9 cellular contexts compared by ENCODE assay signal in genomic region chr3:15634671-15635661, GRCh38. TPM values are rescaled to one million over a fixed set of nuclear protein-coding genes. Genes with fewer than 3 reads are reported as not detected.
DNase-seq lines count a peak whose midpoint lies in the region; TF ChIP-seq lines count a peak whose summit lies in the region.
"Had no signal": no experiment of that assay in that cellular context is flagged by ENCODE, and none has a peak within 500 bp of the region (broad histone marks: within the 10 kb centered on the region; RNA-seq: fewer than 3 reads in every experiment).

No MANE protein-coding gene starts in this region.

- DNase-seq in AG10803 (ENCODE audit: low read depth) = peak; percentile 97
- peak in 1 of 2 experiments; percentile 51 for DNase-seq in SJSA1 (ENCODE audit: low read depth in 1 of 2, low spot score in 2 of 2)
- peak; percentile 62 for DNase-seq in fibroblast of the conjunctiva (ENCODE audit: low read depth)
- peak; percentile 96 for DNase-seq in retinal pigment epithelial cell (ENCODE audit: low read depth)
- no peak for DNase-seq in H4 (ENCODE audit: low spot score)
- no peak for DNase-seq in lower leg skin (ENCODE audit: low spot score in 2 of 2)
- DNase-seq in DMS 273 treated with DMSO at 0.1 percent for 48 hours (lab: John Stamatoyannopoulos, UW) = no peak
- DNase-seq in NCI-H1048 (lab: John Stamatoyannopoulos, UW) = no peak
- DNase-seq: KBM-7 had no signal

- H3K27me3 ChIP-seq in SJSA1 (replicated peaks) = no peaks in the 10 kb centered on the region

- no peak for TF ChIP-seq POLR2A in lower leg skin (IDR thresholded peaks at IDR 0.05)

- H3K4me3 ChIP-seq in AG10803 (ENCODE audit: low read length) (peak overlapping the region; percentile 36), SJSA1 (no peak overlapping the region), retinal pigment epithelial cell (ENCODE audit: low read length) (no peak overlapping the region), lower leg skin (ENCODE audit: low read depth, poor library complexity, severe bottlenecking) (no peak overlapping the region)

- 44 to 45% methylated on average over 15 of the region's 15 CpGs for WGBS in lower leg skin, 2 donors

- peaks cover 82% of the 10 kb centered on the region for H3K4me1 ChIP-seq in SJSA1 (replicated peaks)

- peaks cover 14% of the 10 kb centered on the region; the same call in 1 of the 2 replicates for H3K36me3 ChIP-seq in SJSA1

- H3K9me3 ChIP-seq in SJSA1 (replicated peaks) = no peaks in the 10 kb centered on the region; the same call in 1 of the 2 replicates

- intact Hi-C loops in lower leg skin (cut with DNase I; ENCODE audit: low total_unique reads) = loop anchor here (5.0 kb wide), 1 partner anchor 172 kb away; no protein-coding TSS in a partner anchor

- peak overlapping the region; percentile 98 for H3K27ac ChIP-seq in SJSA1

- TF ChIP-seq CTCF in AG10803 (conservative IDR thresholded peaks at IDR 0.05; ENCODE audit: low read length) (no peak), retinal pigment epithelial cell (conservative IDR thresholded peaks at IDR 0.05; ENCODE audit: low read depth, low read length) (no peak), lower leg skin (IDR thresholded peaks at IDR 0.05) (no peak)

RNA-seq across cellular contexts. Expression of gene BTD, which starts 33.4 kb away (rescaled TPM):
- total RNA-seq in SJSA1 (2014; rRNA removed; shearing (Covaris generic)) = 13.4 and 21.9 TPM in 2 replicates
- total RNA-seq in H4 (2014; rRNA removed; shearing (Covaris generic)) = 20.1 and 23.8 TPM in 2 replicates
- total RNA-seq in lower leg skin = 10 to 100 TPM; 18.1 to 24.6 (median 21.4) TPM

RNA-seq across cellular contexts. Expression of gene HACL1, which starts 33.6 kb away (rescaled TPM):
- total RNA-seq in SJSA1 (2014; rRNA removed; shearing (Covaris generic)) = 7.5 and 14.1 TPM in 2 replicates
- 18.1 and 19.0 TPM in 2 replicates for total RNA-seq in H4 (2014; rRNA removed; shearing (Covaris generic))
- 10 to 100 TPM; 13.6 to 20.4 (median 18.2) TPM for total RNA-seq in lower leg skin

Comparison
In these comparisons a context has a peak if more than half of its experiments do, and no peak if none do; other contexts are left out.
1. DNase-seq: peak in AG10803 (single experiment), fibroblast of the conjunctiva (single experiment) and retinal pigment epithelial cell (single experiment); none in H4 (single experiment), lower leg skin (0 of 2), DMS 273 treated with DMSO at 0.1 percent for 48 hours (single experiment) and NCI-H1048 (single experiment).